ENCODE assay signal across 8 cellular contexts in the genomic region with DNA sequence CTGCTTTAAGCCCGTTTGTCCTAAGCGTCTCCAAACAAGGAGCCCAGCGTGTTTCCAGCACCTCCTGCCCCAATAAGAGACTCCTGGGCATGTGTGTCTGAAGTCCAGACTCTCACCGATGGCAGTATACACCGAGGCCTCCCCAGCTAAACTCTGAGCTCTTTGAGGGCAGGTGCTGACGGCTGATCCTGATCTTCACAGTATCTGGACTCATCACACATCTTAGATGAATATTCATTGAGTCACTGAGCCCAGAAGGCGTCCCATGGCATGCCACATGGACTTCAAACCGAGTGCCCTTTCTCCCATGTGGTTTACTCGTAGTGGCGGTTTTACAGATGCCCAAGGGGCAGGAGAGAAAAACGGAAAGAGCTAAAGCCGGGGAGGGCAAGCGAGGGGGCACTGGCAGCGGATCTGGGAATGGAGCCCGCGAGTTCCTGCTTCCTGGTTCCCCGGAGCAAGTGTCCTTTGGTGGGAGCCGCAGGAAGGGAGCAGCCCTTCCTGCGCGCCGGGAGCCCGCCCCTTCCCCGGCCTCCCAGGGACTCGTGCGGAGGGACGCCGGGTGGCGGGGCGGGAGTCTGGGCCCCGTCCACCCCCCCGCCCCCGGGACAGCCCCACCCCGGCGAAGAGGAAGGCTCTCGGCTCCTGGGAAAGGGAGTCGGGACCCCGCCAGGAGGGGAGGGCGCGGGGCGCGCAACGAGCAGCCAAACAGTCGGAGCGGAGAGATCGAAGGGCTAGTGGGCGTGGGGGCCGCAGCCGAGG. TPM values are rescaled to one million over a fixed set of nuclear protein-coding genes. Genes with fewer than 3 reads are reported as not detected.
A peak's percentile ranks its signal among the peaks of the same experiment; 100 is the strongest.
DNase-seq lines count a peak whose midpoint lies in the region; ATAC-seq, FAIRE-seq and TF ChIP-seq lines count a peak whose summit lies in the region.

No MANE protein-coding gene starts in this region.

- H3K9me3 Mint-ChIP-seq in astrocyte (ENCODE audit: unreplicated experiment) = no peaks in the 10 kb centered on the region

- H3K9ac ChIP-seq in astrocyte (ENCODE audit: low read length) (peak overlapping the region; percentile 81), smooth muscle cell (ENCODE audit: low read depth) (no peak overlapping the region)

- DNase-seq in A172 (ENCODE audit: low spot score) = peak; percentile 47
- DNase-seq in GM04503 (ENCODE audit: low read depth) = peak; percentile 29
- DNase-seq in NCI-H226 = peak; percentile 91
- peak; percentile 52 for DNase-seq in astrocyte (ENCODE audit: low read depth)
- peak; percentile 52 for DNase-seq in smooth muscle cell (lab: John Stamatoyannopoulos, UW; ENCODE audit: unreplicated experiment)
- DNase-seq in GM12892 (ENCODE audit: insufficient read length) = no peak

- no peak for TF ChIP-seq CTCF in astrocyte (IDR thresholded peaks at IDR 0.05; ENCODE audit: insufficient read depth, low read depth, low read length)
- no peak for TF ChIP-seq CTCF in smooth muscle cell (IDR thresholded peaks at IDR 0.05; ENCODE audit: borderline replicate concordance, insufficient read depth, poor library complexity, severe bottlenecking)

- peak overlapping the region; percentile 89 for H3K27ac Mint-ChIP-seq in astrocyte (ENCODE audit: unreplicated experiment)

- H3K4me3 ChIP-seq in astrocyte (ENCODE audit: insufficient read depth, low read depth, low read length) = peak overlapping the region; percentile 71
- H3K4me3 ChIP-seq in iPS-18c (ENCODE audit: insufficient read depth, low read depth, low read length) = peak overlapping the region; percentile 83
- H3K4me3 ChIP-seq in smooth muscle cell = peak overlapping the region; percentile 73

- H3K27me3 Mint-ChIP-seq in astrocyte (ENCODE audit: low read depth, unreplicated experiment) = no peaks in the 10 kb centered on the region

- peaks cover 18% of the 10 kb centered on the region for H3F3A ChIP-seq in smooth muscle cell (ENCODE audit: low read depth)

- H3K79me2 ChIP-seq in astrocyte (ENCODE audit: insufficient read depth, low read length) = peaks cover 35% of the 10 kb centered on the region
- no peaks in the 10 kb centered on the region for H3K79me2 ChIP-seq in smooth muscle cell (ENCODE audit: low read depth)

- no peak for ATAC-seq in HG02571 (IDR thresholded peaks at IDR 0.05; ENCODE audit: unreplicated experiment)

- H3K27me3 ChIP-seq in astrocyte (ENCODE audit: insufficient read depth, low read length) (no peaks in the 10 kb centered on the region), smooth muscle cell (ENCODE audit: low read depth) (no peaks in the 10 kb centered on the region)

- H3K9me3 ChIP-seq in astrocyte (ENCODE audit: insufficient read depth, low read depth, low read length) = no peaks in the 10 kb centered on the region
- no peaks in the 10 kb centered on the region for H3K9me3 ChIP-seq in iPS-18c (ENCODE audit: control insufficient read depth, insufficient read depth, low read length)
- H3K9me3 ChIP-seq in smooth muscle cell (replicated peaks; ENCODE audit: low read depth) = no peaks in the 10 kb centered on the region

- H4K20me1 ChIP-seq in astrocyte (ENCODE audit: insufficient read depth, low read length) = peaks cover 28% of the 10 kb centered on the region
- H4K20me1 ChIP-seq in smooth muscle cell (ENCODE audit: low read depth) = peaks cover 24% of the 10 kb centered on the region

- TF ChIP-seq POLR2A in GM12892 (IDR thresholded peaks at IDR 0.05; ENCODE audit: low read depth, low read length) = no peak

- H2AFZ ChIP-seq in astrocyte (ENCODE audit: low read depth, low read length) (peak overlapping the region; percentile 83), smooth muscle cell (ENCODE audit: low read depth) (peak overlapping the region; percentile 54)

- no peak for FAIRE-seq in astrocyte (lab: Jason Lieb, UNC)
- FAIRE-seq in GM12892 (lab: Jason Lieb, UNC) = no peak

- peaks cover 23% of the 10 kb centered on the region for H3K4me1 ChIP-seq in astrocyte (ENCODE audit: insufficient read depth, low read length)
- peaks cover 32% of the 10 kb centered on the region for H3K4me1 ChIP-seq in smooth muscle cell (ENCODE audit: low read depth)

- peaks cover 13% of the 10 kb centered on the region for H3K4me1 Mint-ChIP-seq in astrocyte (ENCODE audit: low read depth, unreplicated experiment)

- H3K4me3 Mint-ChIP-seq in astrocyte (ENCODE audit: unreplicated experiment) = peak overlapping the region; percentile 90

- peak overlapping the region; percentile 85 for H3K4me2 ChIP-seq in astrocyte (ENCODE audit: low read length)
- peak overlapping the region; percentile 91 for H3K4me2 ChIP-seq in smooth muscle cell

- no peaks in the 10 kb centered on the region for H3K36me3 ChIP-seq in astrocyte (ENCODE audit: insufficient read depth, low read length)
- no peaks in the 10 kb centered on the region for H3K36me3 ChIP-seq in smooth muscle cell (ENCODE audit: low read depth)

- 1% methylated on average over 27 of the region's 48 CpGs for WGBS in smooth muscle cell (ENCODE audit: low lambda C conversion rate)

- peak overlapping the region; percentile 73 for H3K27ac ChIP-seq in astrocyte (ENCODE audit: low read depth, low read length)
- peak overlapping the region; percentile 70 for H3K27ac ChIP-seq in smooth muscle cell (ENCODE audit: low read depth)

- H3K36me3 Mint-ChIP-seq in astrocyte (ENCODE audit: low read depth, unreplicated experiment) = peaks cover 4% of the 10 kb centered on the region

RNA-seq across cellular contexts. Expression of gene TEAD4, which starts 0.6 kb away (rescaled TPM):
- total RNA-seq in A172 (2014; rRNA removed; shearing (Covaris generic)) = 9.4 and 17.2 TPM in 2 replicates
- total RNA-seq in astrocyte = 13.0 and 19.1 TPM in 2 replicates
- 12.0 and 14.3 TPM in 2 replicates for total RNA-seq in smooth muscle cell
- 12.0 and 12.7 TPM in 2 replicates for polyA plus RNA-seq in smooth muscle cell
- 0.45 TPM for polyA plus RNA-seq in GM12892 (2012; ENCODE audit: missing spikeins)
